ENCODE assay signal across 10 cellular contexts in the genomic region with DNA sequence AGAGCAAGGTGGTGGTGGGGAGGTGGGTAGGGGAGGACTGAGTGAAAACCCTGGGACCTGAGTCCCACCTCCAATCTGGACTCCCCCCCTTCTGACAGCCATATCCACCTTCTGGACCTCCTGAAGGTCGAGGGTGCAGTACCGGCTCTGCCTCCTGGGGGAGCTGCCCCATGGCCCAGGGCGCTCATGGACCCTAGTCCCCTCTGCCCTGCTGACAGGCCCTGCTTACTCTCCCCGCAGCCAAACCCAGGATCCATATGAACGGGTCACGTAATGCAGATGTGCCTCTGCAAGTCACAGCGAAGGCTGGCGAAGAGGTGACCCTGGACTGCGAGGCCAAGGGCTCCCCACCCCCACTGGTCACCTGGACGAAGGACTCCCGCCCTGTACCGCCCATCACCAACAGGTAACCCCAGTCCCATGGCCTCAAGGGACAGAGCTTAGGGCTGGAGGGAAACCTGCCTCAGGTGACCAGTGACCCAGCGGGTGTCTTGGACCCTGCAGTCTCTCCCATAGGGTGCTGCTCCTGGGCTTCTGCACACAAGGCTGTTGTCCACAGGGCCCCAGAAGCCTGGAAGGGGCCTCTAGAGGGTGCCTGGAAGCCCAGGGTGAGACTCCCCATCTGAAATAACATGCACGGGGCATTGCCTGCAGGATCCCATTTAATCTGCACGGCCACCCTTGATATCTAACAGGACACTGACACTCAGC.
A peak's percentile ranks its signal among the peaks of the same experiment; 100 is the strongest.
DNase-seq lines count a peak whose midpoint lies in the region; TF ChIP-seq lines count a peak whose summit lies in the region.
"Had no signal": no experiment of that assay in that cellular context is flagged by ENCODE, and none has a peak within 500 bp of the region (broad histone marks: within the 10 kb centered on the region; RNA-seq: fewer than 3 reads in every experiment).

No MANE protein-coding gene starts in this region.

- peak; percentile 20 for DNase-seq in activated CD4-positive, alpha-beta memory T cell treated with anti-CD3 and anti-CD28 coated beads for 36 hours
- no peak for DNase-seq in activated CD4-positive, alpha-beta memory T cell treated with anti-CD3 and anti-CD28 coated beads, Interleukin-2, amount 10 ng/mL, durations not matched to agents 7 days and 5 days
- DNase-seq in SJCRH30 (peak; percentile 67 to 71), foreskin fibroblast (no peak), tibial artery (no peak), activated gamma-delta T cell (lab: John Stamatoyannopoulos, UW) (no peak), D341Med (ENCODE audit: low spot score) (no peak), UCSD-AML1 (lab: John Stamatoyannopoulos, UW; ENCODE audit: unreplicated experiment) (no peak)
- DNase-seq: C1 segment of cervical spinal cord had no signal

- H3K27me3 ChIP-seq in SJCRH30 (no peaks in the 10 kb centered on the region), tibial artery (peaks cover 0 to 87% of the 10 kb centered on the region in 2 donors)

- CTCF ChIA-PET in activated CD4-positive, alpha-beta memory T cell treated with anti-CD3 and anti-CD28 coated beads for 36 hours (lab: Charles Lee) = no interaction called here
- CTCF ChIA-PET in activated CD4-positive, alpha-beta memory T cell treated with anti-CD3 and anti-CD28 coated beads, Interleukin-2, amount 10 ng/mL, durations not matched to agents 7 days and 5 days (lab: Charles Lee) = no interaction called here

- intact Hi-C loops in activated CD4-positive, alpha-beta memory T cell treated with anti-CD3 and anti-CD28 coated beads for 36 hours (cut with micrococcal nuclease) = no loop called here
- intact Hi-C loops in tibial artery (cut with DNase I; ENCODE audit: low total_unique reads) = no loop called here

- H3K27ac ChIP-seq in SJCRH30 (peak overlapping the region; percentile 79), tibial artery (peak overlapping the region; percentile 42 to 50)

- H3K27me3 Mint-ChIP-seq in activated CD4-positive, alpha-beta memory T cell treated with anti-CD3 and anti-CD28 coated beads for 36 hours = peaks cover 51% of the 10 kb centered on the region
- peaks cover 19% of the 10 kb centered on the region for H3K27me3 Mint-ChIP-seq in activated CD4-positive, alpha-beta memory T cell treated with anti-CD3 and anti-CD28 coated beads, Interleukin-2, amount 10 ng/mL, durations not matched to agents 7 days and 5 days

- H3K4me1 Mint-ChIP-seq in activated CD4-positive, alpha-beta memory T cell treated with anti-CD3 and anti-CD28 coated beads for 36 hours (ENCODE audit: low read depth) = no peaks in the 10 kb centered on the region
- no peaks in the 10 kb centered on the region for H3K4me1 Mint-ChIP-seq in activated CD4-positive, alpha-beta memory T cell treated with anti-CD3 and anti-CD28 coated beads, Interleukin-2, amount 10 ng/mL, durations not matched to agents 7 days and 5 days

- H3K27ac Mint-ChIP-seq in activated CD4-positive, alpha-beta memory T cell treated with anti-CD3 and anti-CD28 coated beads for 36 hours = no peak overlapping the region
- no peak overlapping the region for H3K27ac Mint-ChIP-seq in activated CD4-positive, alpha-beta memory T cell treated with anti-CD3 and anti-CD28 coated beads, Interleukin-2, amount 10 ng/mL, durations not matched to agents 7 days and 5 days

- no peaks in the 10 kb centered on the region for H3K36me3 ChIP-seq in SJCRH30
- no peaks in the 10 kb centered on the region for H3K36me3 ChIP-seq in tibial artery

- H3K9me3 ChIP-seq in SJCRH30 (replicated peaks) (no peaks in the 10 kb centered on the region), tibial artery (no peaks in the 10 kb centered on the region)

- POLR2A ChIA-PET in activated CD4-positive, alpha-beta memory T cell treated with anti-CD3 and anti-CD28 coated beads for 36 hours (lab: Charles Lee) = interaction anchor here (0.6 kb wide), 1 partner anchor 120 kb away, joined by 3 read pairs; no protein-coding TSS in a partner anchor
- POLR2A ChIA-PET in activated CD4-positive, alpha-beta memory T cell treated with anti-CD3 and anti-CD28 coated beads, Interleukin-2, amount 10 ng/mL, durations not matched to agents 7 days and 5 days (lab: Charles Lee) = no interaction called here

- H3K4me3 Mint-ChIP-seq in activated CD4-positive, alpha-beta memory T cell treated with anti-CD3 and anti-CD28 coated beads for 36 hours = no peak overlapping the region
- no peak overlapping the region for H3K4me3 Mint-ChIP-seq in activated CD4-positive, alpha-beta memory T cell treated with anti-CD3 and anti-CD28 coated beads, Interleukin-2, amount 10 ng/mL, durations not matched to agents 7 days and 5 days
- H3K4me3 Mint-ChIP-seq: brain had no signal

- TF ChIP-seq CTCF in foreskin fibroblast (IDR thresholded peaks at IDR 0.05; ENCODE audit: low read depth, low read length) (peak; percentile 23), tibial artery (IDR thresholded peaks at IDR 0.05) (no peak)

- peaks cover 66% of the 10 kb centered on the region for H3K4me1 ChIP-seq in SJCRH30
- H3K4me1 ChIP-seq in tibial artery = peaks cover 0 to 20% (median 10%) of the 10 kb centered on the region in 4 donors

- no peaks in the 10 kb centered on the region for H3K9me3 Mint-ChIP-seq in activated CD4-positive, alpha-beta memory T cell treated with anti-CD3 and anti-CD28 coated beads for 36 hours
- H3K9me3 Mint-ChIP-seq in activated CD4-positive, alpha-beta memory T cell treated with anti-CD3 and anti-CD28 coated beads, Interleukin-2, amount 10 ng/mL, durations not matched to agents 7 days and 5 days = no peaks in the 10 kb centered on the region

- no peaks in the 10 kb centered on the region for H3K36me3 Mint-ChIP-seq in activated CD4-positive, alpha-beta memory T cell treated with anti-CD3 and anti-CD28 coated beads for 36 hours
- H3K36me3 Mint-ChIP-seq in activated CD4-positive, alpha-beta memory T cell treated with anti-CD3 and anti-CD28 coated beads, Interleukin-2, amount 10 ng/mL, durations not matched to agents 7 days and 5 days (ENCODE audit: low read depth) = no peaks in the 10 kb centered on the region
- H3K36me3 Mint-ChIP-seq: brain had no signal

- H3K4me3 ChIP-seq in SJCRH30 (peak overlapping the region; percentile 48), foreskin fibroblast (ENCODE audit: low read depth in 1 of 2, low read length in 2 of 2) (no peak overlapping the region), tibial artery (no peak overlapping the region)

Comparison
In these comparisons a context has a peak if more than half of its experiments do, and no peak if none do; other contexts are left out.
1. DNase-seq: peak in activated CD4-positive, alpha-beta memory T cell treated with anti-CD3 and anti-CD28 coated beads for 36 hours (single experiment) and SJCRH30 (2 of 2); none in activated CD4-positive, alpha-beta memory T cell treated with anti-CD3 and anti-CD28 coated beads, Interleukin-2, amount 10 ng/mL, durations not matched to agents 7 days and 5 days (single experiment), foreskin fibroblast (0 of 2), tibial artery (0 of 2), activated gamma-delta T cell (single experiment), D341Med (single experiment) and UCSD-AML1 (single experiment).